ENCODE assay signal across 19 cellular contexts in the genomic region with DNA sequence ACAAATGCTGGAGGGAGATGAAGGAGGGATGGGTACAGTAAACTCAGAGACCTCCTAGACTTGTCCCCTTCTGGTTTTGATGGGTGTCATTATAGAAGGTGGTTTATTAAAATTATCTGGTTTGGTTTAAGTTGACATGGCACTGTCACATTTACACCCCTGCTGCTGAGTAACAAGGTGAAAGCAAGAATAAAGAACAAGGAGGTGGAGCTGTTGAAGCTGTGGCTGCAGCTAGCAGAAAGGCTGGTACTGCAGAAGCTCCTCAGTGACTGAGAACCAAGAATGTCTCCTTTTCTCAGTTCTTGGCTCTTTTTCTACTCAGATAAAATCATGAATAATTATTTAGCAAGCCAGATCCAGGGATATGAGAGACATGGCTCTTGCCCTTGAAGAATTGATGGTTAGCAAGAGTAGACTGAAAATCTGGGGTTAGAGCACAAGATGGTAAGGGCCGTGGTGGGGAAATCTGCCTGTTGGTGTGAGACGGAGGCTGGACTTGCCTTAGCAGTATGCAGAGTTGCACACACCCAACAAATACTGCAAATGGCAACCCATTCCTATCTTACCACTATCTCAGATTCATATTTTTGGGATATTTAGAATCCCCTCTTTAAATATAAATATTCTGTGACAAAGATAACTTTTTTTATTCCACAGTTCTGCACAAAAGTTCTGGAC. TPM values are rescaled to one million over a fixed set of nuclear protein-coding genes. Genes with fewer than 3 reads are reported as not detected.
DNase-seq lines count a peak whose midpoint lies in the region; ATAC-seq lines count a peak whose summit lies in the region.
"Had no signal": no experiment of that assay in that cellular context is flagged by ENCODE, and none has a peak within 500 bp of the region (broad histone marks: within the 10 kb centered on the region; RNA-seq: fewer than 3 reads in every experiment).

Gene GZMH, minus strand, starts transcription at position 19 of the 678 bp plus-strand sequence. CDS start 72 bp downstream, outside the sequence.

- no peaks in the 10 kb centered on the region for H3K27me3 Mint-ChIP-seq in activated naive CD8-positive, alpha-beta T cell treated with anti-CD3 and anti-CD28 coated beads for 36 hours

- peaks cover 28% of the 10 kb centered on the region for H3K36me3 Mint-ChIP-seq in activated naive CD8-positive, alpha-beta T cell treated with anti-CD3 and anti-CD28 coated beads for 36 hours

- peak; percentile 15 for DNase-seq in stimulated activated CD4-positive, alpha-beta T cell treated with anti-CD3 and anti-CD28 coated beads, Interleukin-4, amount 100 ng/mL, for 24 hours
- no peak for DNase-seq in stimulated activated CD4-positive, alpha-beta T cell treated with anti-CD3 and anti-CD28 coated beads, Interleukin-12 subunit alpha, Interleukin-12 subunit beta, amount 100 ng/mL, for 4 hours
- DNase-seq in activated naive CD8-positive, alpha-beta T cell treated with anti-CD3 and anti-CD28 coated beads for 36 hours = peak; percentile 32
- DNase-seq in NCI-H774 (lab: John Stamatoyannopoulos, UW) (no peak), amygdala (lab: John Stamatoyannopoulos, UW) (no peak), retina (no peak), HUDEP-2 (lab: John Stamatoyannopoulos, UW; ENCODE audit: unreplicated experiment in 76 of 76) (no peak)
- DNase-seq: activated gamma-delta T cell treated with Interleukin-2 at 50 U/mL for 16 hours; caudate nucleus; DMS79; kidney; mucosa of descending colon; NCI-H187 treated with DMSO at 0.1 percent for 48 hours; NCI-H69; stimulated activated CD8-positive, alpha-beta memory T cell treated with anti-CD3 and anti-CD28 coated beads, Interleukin-4, amount 100 ng/mL, for 48 hours; upper lobe of left lung had no signal

- H3K4me3 Mint-ChIP-seq in activated naive CD8-positive, alpha-beta T cell treated with anti-CD3 and anti-CD28 coated beads for 36 hours = peak within 1 kb of the TSS; percentile 75

- peaks cover 77% of the 10 kb centered on the region for H3K4me1 Mint-ChIP-seq in activated naive CD8-positive, alpha-beta T cell treated with anti-CD3 and anti-CD28 coated beads for 36 hours

- H3K27ac Mint-ChIP-seq in activated naive CD8-positive, alpha-beta T cell treated with anti-CD3 and anti-CD28 coated beads for 36 hours = peak within 1 kb of the TSS; percentile 82

- peak; percentile 53 for ATAC-seq in HG02870 (IDR thresholded peaks at IDR 0.05; ENCODE audit: unreplicated experiment)
- ATAC-seq: mucosa of descending colon had no signal

- peaks cover 11% of the 10 kb centered on the region for H3K9me3 Mint-ChIP-seq in activated naive CD8-positive, alpha-beta T cell treated with anti-CD3 and anti-CD28 coated beads for 36 hours

RNA-seq across cellular contexts. Expression of gene GZMH, which starts in this region (rescaled TPM):
- total RNA-seq in activated naive CD8-positive, alpha-beta T cell treated with anti-CD3 and anti-CD28 coated beads for 36 hours = 10 to 100 TPM; 48.1 to 51.4 TPM
- total RNA-seq: endothelial cell of umbilical vein, glomerular endothelial cell had no signal

Comparison
In these comparisons a context has a peak if more than half of its experiments do, and no peak if none do; other contexts are left out.
1. DNase-seq: peak in stimulated activated CD4-positive, alpha-beta T cell treated with anti-CD3 and anti-CD28 coated beads, Interleukin-4, amount 100 ng/mL, for 24 hours (single experiment) and activated naive CD8-positive, alpha-beta T cell treated with anti-CD3 and anti-CD28 coated beads for 36 hours (single experiment); none in stimulated activated CD4-positive, alpha-beta T cell treated with anti-CD3 and anti-CD28 coated beads, Interleukin-12 subunit alpha, Interleukin-12 subunit beta, amount 100 ng/mL, for 4 hours (single experiment), NCI-H774 (single experiment), amygdala (0 of 56), retina (single experiment) and HUDEP-2 (0 of 76).